13 cellular contexts compared by ENCODE assay signal in genomic region chr3:113057117-113057516, GRCh38.
DNase-seq lines count a peak whose midpoint lies in the region; ATAC-seq and TF ChIP-seq lines count a peak whose summit lies in the region.
"Had no signal": no experiment of that assay in that cellular context is flagged by ENCODE, and none has a peak within 500 bp of the region (broad histone marks: within the 10 kb centered on the region; RNA-seq: fewer than 3 reads in every experiment).

No MANE protein-coding gene starts in this region.

- H3K36me3 ChIP-seq in mucosa of descending colon (ENCODE audit: low read depth) (no peaks in the 10 kb centered on the region), breast epithelium (no peaks in the 10 kb centered on the region)

- H3K4me3 ChIP-seq in GM12864 (ENCODE audit: low read depth, low read length) (no peak overlapping the region), right cardiac atrium (ENCODE audit: low read length) (no peak overlapping the region), mucosa of descending colon (no peak overlapping the region), breast epithelium (no peak overlapping the region)

- H3K4me1 ChIP-seq in right cardiac atrium (ENCODE audit: control insufficient read depth, insufficient read depth, low read length) (no peaks in the 10 kb centered on the region), mucosa of descending colon (ENCODE audit: low read depth) (no peaks in the 10 kb centered on the region), breast epithelium (peaks cover 0 to 3% of the 10 kb centered on the region in 2 donors)

- intact Hi-C loops in right cardiac atrium (cut with DNase I) (loop anchor here in 1 of 4 donors (10.0 kb wide), 1 partner anchor 228 kb away; no protein-coding TSS in a partner anchor), mucosa of descending colon (cut with DNase I, micrococcal nuclease) (no loop called here), breast epithelium (cut with DNase I; ENCODE audit: low total_unique reads) (loop anchor here (10.0 kb wide), 1 partner anchor 228 kb away; no protein-coding TSS in a partner anchor)

- peak; percentile 87 for ATAC-seq in HG02678 (IDR thresholded peaks at IDR 0.05; ENCODE audit: unreplicated experiment)
- ATAC-seq in HG03460 (IDR thresholded peaks at IDR 0.05; ENCODE audit: unreplicated experiment), result peak; percentile 75
- no peak for ATAC-seq in right cardiac atrium
- no peak for ATAC-seq in mucosa of descending colon
- ATAC-seq: naive thymus-derived CD8-positive, alpha-beta T cell; Right ventricle myocardium inferior had no signal

- H3K27ac ChIP-seq in right cardiac atrium (ENCODE audit: low read length) (no peak overlapping the region), breast epithelium (no peak overlapping the region)

- TF ChIP-seq CTCF in GM12864 (IDR thresholded peaks at IDR 0.05; ENCODE audit: low read depth, low read length, missing control alignments) (no peak), mucosa of descending colon (IDR thresholded peaks at IDR 0.05) (no peak), breast epithelium (IDR thresholded peaks at IDR 0.05) (no peak)

- no peaks in the 10 kb centered on the region for H3K27me3 ChIP-seq in right cardiac atrium (ENCODE audit: control insufficient read depth, insufficient read depth)
- no peaks in the 10 kb centered on the region for H3K27me3 ChIP-seq in breast epithelium

- no peak for TF ChIP-seq POLR2A in breast epithelium (IDR thresholded peaks at IDR 0.05)

- 54% methylated on average over 3 of the region's 3 CpGs for WGBS in right cardiac atrium

- no peaks in the 10 kb centered on the region for H3K9me3 ChIP-seq in right cardiac atrium (ENCODE audit: control insufficient read depth, low read length)
- no peaks in the 10 kb centered on the region for H3K9me3 ChIP-seq in mucosa of descending colon
- H3K9me3 ChIP-seq in breast epithelium, result no peaks in the 10 kb centered on the region

- DNase-seq in GM12864 (ENCODE audit: low read depth) (peak; percentile 31), GM19238 (ENCODE audit: insufficient read length, low spot score) (peak; percentile 23), GM03348 (ENCODE audit: low spot score) (no peak), right cardiac atrium (no peak), mucosa of descending colon (no peak), breast epithelium (ENCODE audit: low spot score in 2 of 2) (no peak)
- DNase-seq: activated CD4-positive, alpha-beta T cell treated with anti-CD3 and anti-CD28 coated beads for 48 hours; IMR-90; naive thymus-derived CD8-positive, alpha-beta T cell; NCI-H2171 had no signal

Comparison
In these comparisons a context has a peak if more than half of its experiments do, and no peak if none do; other contexts are left out.
1. DNase-seq: peak in GM12864 (single experiment) and GM19238 (single experiment); none in GM03348 (single experiment), right cardiac atrium (0 of 3), mucosa of descending colon (0 of 3) and breast epithelium (0 of 2).
2. ATAC-seq: peak in HG02678 (single experiment) and HG03460 (single experiment); none in right cardiac atrium (0 of 2) and mucosa of descending colon (single experiment).